ENCODE assay signal across 8 cellular contexts in genomic region chr5:88203977-88204735, GRCh38.
A peak's percentile ranks its signal among the peaks of the same experiment; 100 is the strongest.
DNase-seq lines count a peak whose midpoint lies in the region; ATAC-seq and TF ChIP-seq lines count a peak whose summit lies in the region.

No MANE protein-coding gene starts in this region.

- peak; percentile 89 for ATAC-seq in GM19035 (IDR thresholded peaks at IDR 0.05; ENCODE audit: unreplicated experiment)
- peak; percentile 94 to 95 for ATAC-seq in activated naive CD4-positive, alpha-beta T cell treated with anti-CD3 and anti-CD28 coated beads, Interleukin-2, amount 50 U/mL, for 72 hours
- no peak for ATAC-seq in HG03378 (IDR thresholded peaks at IDR 0.05; ENCODE audit: unreplicated experiment)
- no peak for ATAC-seq in SK-N-SH treated with all-trans-retinoic acid at 6 μM for 48 hours

- no peak overlapping the region for H2AFZ ChIP-seq in osteoblast (ENCODE audit: low read length)

- peaks cover 4% of the 10 kb centered on the region for H3K4me1 ChIP-seq in osteoblast (ENCODE audit: insufficient read depth, low read length)

- H3K4me2 ChIP-seq in osteoblast (ENCODE audit: insufficient read depth, low read length) = no peak overlapping the region

- no peaks in the 10 kb centered on the region for H3K9me3 Mint-ChIP-seq in activated naive CD4-positive, alpha-beta T cell treated with anti-CD3 and anti-CD28 coated beads, Interleukin-2, amount 50 U/mL, for 72 hours

- no peaks in the 10 kb centered on the region for H3K79me2 ChIP-seq in osteoblast (ENCODE audit: insufficient read depth, low read length)

- no peaks in the 10 kb centered on the region for H3K9me3 ChIP-seq in KOPT-K1 (ENCODE audit: insufficient read depth, low read length, poor library complexity, severe bottlenecking)
- H3K9me3 ChIP-seq in osteoblast (ENCODE audit: low read depth, low read length) = no peaks in the 10 kb centered on the region

- TF ChIP-seq CTCF in osteoblast (IDR thresholded peaks at IDR 0.05; ENCODE audit: extremely low read depth, low read depth, low read length) = no peak

- no peaks in the 10 kb centered on the region for H3K27me3 ChIP-seq in osteoblast (ENCODE audit: insufficient read depth, low read length)

- H3K27ac Mint-ChIP-seq in activated naive CD4-positive, alpha-beta T cell treated with anti-CD3 and anti-CD28 coated beads, Interleukin-2, amount 50 U/mL, for 72 hours = peak overlapping the region; percentile 38 to 75

- H3K27ac ChIP-seq in KOPT-K1 (ENCODE audit: low read depth, low read length, poor library complexity, severe bottlenecking) (peak overlapping the region; percentile 27), osteoblast (ENCODE audit: low read depth, low read length) (no peak overlapping the region)

- H3K4me3 ChIP-seq in osteoblast (ENCODE audit: insufficient read depth, low read length) = no peak overlapping the region

- DNase-seq in activated naive CD4-positive, alpha-beta T cell treated with anti-CD3 and anti-CD28 coated beads, Interleukin-2, amount 50 U/mL, for 72 hours (ENCODE audit: low spot score in 2 of 2) = no peak
- DNase-seq in osteoblast (ENCODE audit: insufficient read length, low spot score, missing footprints) (peak; percentile 54), COR-L47 (lab: John Stamatoyannopoulos, UW) (no peak), NCI-H1694 treated with DMSO at 0.1 percent for 48 hours (lab: John Stamatoyannopoulos, UW) (no peak)

- H3K36me3 ChIP-seq in KOPT-K1 (ENCODE audit: insufficient read depth, low read length) (peaks cover 47% of the 10 kb centered on the region), osteoblast (ENCODE audit: insufficient read depth, low read length) (no peaks in the 10 kb centered on the region)

- peaks cover 22 to 32% of the 10 kb centered on the region in 2 donors for H3K36me3 Mint-ChIP-seq in activated naive CD4-positive, alpha-beta T cell treated with anti-CD3 and anti-CD28 coated beads, Interleukin-2, amount 50 U/mL, for 72 hours

- H4K20me1 ChIP-seq in osteoblast (ENCODE audit: insufficient read depth, low read length) = no peaks in the 10 kb centered on the region

TF ChIP-seq in SK-N-SH treated with all-trans-retinoic acid at 6 μM for 48 hours, 23 proteins besides CTCF, POLR2A, EP300 and RAD21:
- TF ChIP-seq TOX (CRISPR knock-in tag; IDR thresholded peaks at IDR 0.05; ENCODE audit: borderline replicate concordance) (no peak), OSR1 (CRISPR knock-in tag; IDR thresholded peaks at IDR 0.05) (no peak), PATZ1 (CRISPR knock-in tag; IDR thresholded peaks at IDR 0.05; ENCODE audit: borderline replicate concordance) (no peak), ZC3H10 (CRISPR knock-in tag; IDR thresholded peaks at IDR 0.05) (no peak), ESRRG (CRISPR knock-in tag; IDR thresholded peaks at IDR 0.05) (no peak), CREB5 (CRISPR knock-in tag; IDR thresholded peaks at IDR 0.05; ENCODE audit: low read depth) (no peak), ZNF8 (CRISPR knock-in tag; IDR thresholded peaks at IDR 0.05) (no peak), ISL1 (CRISPR knock-in tag; IDR thresholded peaks at IDR 0.05) (no peak), SNAI2 (CRISPR knock-in tag; IDR thresholded peaks at IDR 0.05) (no peak), ZNF70 (CRISPR knock-in tag; IDR thresholded peaks at IDR 0.05) (no peak), GLIS3 (CRISPR knock-in tag; IDR thresholded peaks at IDR 0.05) (no peak), CSDC2 (CRISPR knock-in tag; IDR thresholded peaks at IDR 0.05) (no peak), PPARA (CRISPR knock-in tag; IDR thresholded peaks at IDR 0.05; ENCODE audit: borderline replicate concordance) (no peak), ARNTL (CRISPR knock-in tag; IDR thresholded peaks at IDR 0.05; ENCODE audit: borderline replicate concordance, low read depth) (no peak), RARB (CRISPR knock-in tag; IDR thresholded peaks at IDR 0.05) (no peak), TCF4 (CRISPR knock-in tag; IDR thresholded peaks at IDR 0.05; ENCODE audit: borderline replicate concordance) (no peak), ZNF565 (CRISPR knock-in tag; conservative IDR thresholded peaks at IDR 0.05; ENCODE audit: low read depth) (no peak)
- TF ChIP-seq, protein P1, sequence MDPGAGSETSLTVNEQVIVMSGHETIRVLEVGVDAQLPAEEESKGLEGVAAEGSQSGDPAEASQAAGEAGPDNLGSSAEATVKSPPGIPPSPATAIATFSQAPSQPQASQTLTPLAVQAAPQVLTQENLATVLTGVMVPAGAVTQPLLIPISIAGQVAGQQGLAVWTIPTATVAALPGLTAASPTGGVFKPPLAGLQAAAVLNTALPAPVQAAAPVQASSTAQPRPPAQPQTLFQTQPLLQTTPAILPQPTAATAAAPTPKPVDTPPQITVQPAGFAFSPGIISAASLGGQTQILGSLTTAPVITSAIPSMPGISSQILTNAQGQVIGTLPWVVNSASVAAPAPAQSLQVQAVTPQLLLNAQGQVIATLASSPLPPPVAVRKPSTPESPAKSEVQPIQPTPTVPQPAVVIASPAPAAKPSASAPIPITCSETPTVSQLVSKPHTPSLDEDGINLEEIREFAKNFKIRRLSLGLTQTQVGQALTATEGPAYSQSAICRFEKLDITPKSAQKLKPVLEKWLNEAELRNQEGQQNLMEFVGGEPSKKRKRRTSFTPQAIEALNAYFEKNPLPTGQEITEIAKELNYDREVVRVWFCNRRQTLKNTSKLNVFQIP (CRISPR knock-in tag; IDR thresholded peaks at IDR 0.05; ENCODE audit: borderline replicate concordance, low read depth) = no peak

Comparison
In these comparisons a context has a peak if more than half of its experiments do, and no peak if none do; other contexts are left out.
1. ATAC-seq: peak in GM19035 (single experiment) and activated naive CD4-positive, alpha-beta T cell treated with anti-CD3 and anti-CD28 coated beads, Interleukin-2, amount 50 U/mL, for 72 hours (2 of 2); none in HG03378 (single experiment) and SK-N-SH treated with all-trans-retinoic acid at 6 μM for 48 hours (single experiment).